Comparison of ENCODE assay signal across 26 cellular contexts in genomic region chr20:48275325-48275724, GRCh38.
DNase-seq lines count a peak whose midpoint lies in the region; ATAC-seq, FAIRE-seq and TF ChIP-seq lines count a peak whose summit lies in the region.
"Had no signal": no experiment of that assay in that cellular context is flagged by ENCODE, and none has a peak within 500 bp of the region (broad histone marks: within the 10 kb centered on the region; RNA-seq: fewer than 3 reads in every experiment).

No MANE protein-coding gene starts in this region.

- H3K36me3 Mint-ChIP-seq in astrocyte (ENCODE audit: low read depth, unreplicated experiment) (no peaks in the 10 kb centered on the region), glutamatergic neuron (ENCODE audit: unreplicated experiment) (peaks cover 15% of the 10 kb centered on the region), WTC11 (peaks cover 3% of the 10 kb centered on the region; the same call in 1 of the 2 replicates)
- H3K36me3 Mint-ChIP-seq: activated naive CD8-positive, alpha-beta T cell treated with anti-CD3 and anti-CD28 coated beads, Interleukin-2, amount 10 ng/mL, durations not matched to agents 7 days and 5 days; immature natural killer cell had no signal

- H3F3A ChIP-seq in GM23248 (ENCODE audit: insufficient read depth), result no peaks in the 10 kb centered on the region

- H3K27me3 Mint-ChIP-seq in astrocyte (ENCODE audit: low read depth, unreplicated experiment) (peaks cover 9% of the 10 kb centered on the region), glutamatergic neuron (ENCODE audit: unreplicated experiment) (peaks cover 2% of the 10 kb centered on the region), WTC11 (ENCODE audit: low read depth) (peaks cover 2% of the 10 kb centered on the region; the same call in 1 of the 2 replicates)

- H3K27ac Mint-ChIP-seq in astrocyte (ENCODE audit: unreplicated experiment), result peak overlapping the region; percentile 10
- H3K27ac Mint-ChIP-seq in glutamatergic neuron (ENCODE audit: unreplicated experiment), result peak overlapping the region; percentile 89
- no peak overlapping the region for H3K27ac Mint-ChIP-seq in WTC11
- H3K27ac Mint-ChIP-seq: activated naive CD8-positive, alpha-beta T cell treated with anti-CD3 and anti-CD28 coated beads, Interleukin-2, amount 10 ng/mL, durations not matched to agents 7 days and 5 days; activated T-helper 2 cell treated with anti-CD3 and anti-CD28 coated beads, Interferon-gamma antibody, Interleukin-2, Interleukin-4, amounts not matched to agents 10 μg/mL and 5 μg/mL and 100 μg/mL, durations not matched to agents 14 hours and 24 hours and 36 hours; immature natural killer cell; stimulated activated naive CD8-positive, alpha-beta T cell treated with anti-CD3 and anti-CD28 coated beads, Interleukin-15, Interleukin-2, amounts not matched to agents 100 ng/mL and 50 ng/mL, for 24 hours had no signal

- H3K4me3 ChIP-seq in GM23248, result no peak overlapping the region
- no peak overlapping the region for H3K4me3 ChIP-seq in astrocyte (ENCODE audit: insufficient read depth, low read depth, low read length)
- H3K4me3 ChIP-seq in osteoblast (ENCODE audit: insufficient read depth, low read length), result no peak overlapping the region
- no peak overlapping the region for H3K4me3 ChIP-seq in pancreas
- H3K4me3 ChIP-seq: heart left ventricle, left lung, Peyer's patch, psoas muscle, skin epidermis, thyroid gland had no signal

- ATAC-seq in WTC11 (no peak), GM21576 (IDR thresholded peaks at IDR 0.05; ENCODE audit: unreplicated experiment) (no peak), pancreas (no peak)
- ATAC-seq: left lung, psoas muscle had no signal

- H3K79me2 ChIP-seq in GM23248 (ENCODE audit: insufficient read depth) (no peaks in the 10 kb centered on the region), astrocyte (ENCODE audit: insufficient read depth, low read length) (no peaks in the 10 kb centered on the region), osteoblast (ENCODE audit: insufficient read depth, low read length) (no peaks in the 10 kb centered on the region)

- FAIRE-seq in astrocyte (lab: Jason Lieb, UNC), result no peak
- no peak for FAIRE-seq in pancreas (lab: Jason Lieb, UNC)
- FAIRE-seq: endometrium had no signal

- H3K27ac ChIP-seq in GM23248, result no peak overlapping the region
- no peak overlapping the region for H3K27ac ChIP-seq in astrocyte (ENCODE audit: low read depth, low read length)
- H3K27ac ChIP-seq in osteoblast (ENCODE audit: low read depth, low read length), result no peak overlapping the region
- no peak overlapping the region for H3K27ac ChIP-seq in pancreas
- H3K27ac ChIP-seq: C4-2B, left lung, Peyer's patch, psoas muscle, thyroid gland had no signal

- H3K9me2 ChIP-seq in GM23248 (ENCODE audit: insufficient read depth), result no peaks in the 10 kb centered on the region

- H3K9ac ChIP-seq in GM23248 (no peak overlapping the region), astrocyte (ENCODE audit: low read length) (no peak overlapping the region)

- POLR2A ChIA-PET in WTC11 (lab: Charles Lee), result no interaction called here

- DNase-seq in GM23248 (peak; percentile 14), astrocyte (ENCODE audit: low read depth) (peak; percentile 86), glutamatergic neuron (no peak), osteoblast (ENCODE audit: insufficient read length, low spot score, missing footprints) (no peak), WTC11 (ENCODE audit: low spot score) (no peak), ureter (ENCODE audit: low spot score) (no peak), pancreas (no peak)
- DNase-seq: activated CD4-positive, alpha-beta T cell treated with anti-CD3 and anti-CD28 coated beads, Interleukin-2, amount 50 U/mL, for 1 hour; activated CD8-positive, alpha-beta memory T cell treated with anti-CD3 and anti-CD28 coated beads, Interleukin-2, amount 50 U/mL, for 48 hours; activated naive CD8-positive, alpha-beta T cell treated with anti-CD3 and anti-CD28 coated beads, Interleukin-2, amount 10 ng/mL, durations not matched to agents 7 days and 5 days; GOT3; left lung; midbrain; Peyer's patch; psoas muscle; stimulated activated CD4-positive, alpha-beta T cell treated with anti-CD3 and anti-CD28 coated beads, Interleukin-4, amount 100 ng/mL, for 24 hours; T-helper 2 cell; thyroid gland had no signal

- H3K4me2 ChIP-seq in GM23248 (ENCODE audit: unreplicated experiment) (no peak overlapping the region), astrocyte (ENCODE audit: low read length) (no peak overlapping the region), osteoblast (ENCODE audit: insufficient read depth, low read length) (no peak overlapping the region)

- H3K9me3 ChIP-seq in GM23248 (ENCODE audit: low read depth), result no peaks in the 10 kb centered on the region
- no peaks in the 10 kb centered on the region for H3K9me3 ChIP-seq in astrocyte (ENCODE audit: insufficient read depth, low read depth, low read length)
- no peaks in the 10 kb centered on the region for H3K9me3 ChIP-seq in osteoblast (ENCODE audit: low read depth, low read length)
- H3K9me3 ChIP-seq in pancreas, result no peaks in the 10 kb centered on the region
- H3K9me3 ChIP-seq: heart left ventricle, left lung, Peyer's patch, psoas muscle, thyroid gland had no signal

- peaks cover 25% of the 10 kb centered on the region for H3K27me3 ChIP-seq in GM23248 (replicated peaks; ENCODE audit: insufficient read depth)
- H3K27me3 ChIP-seq in astrocyte (ENCODE audit: insufficient read depth, low read length), result peaks cover 5% of the 10 kb centered on the region
- H3K27me3 ChIP-seq in osteoblast (ENCODE audit: insufficient read depth, low read length), result peaks cover 31% of the 10 kb centered on the region
- no peaks in the 10 kb centered on the region for H3K27me3 ChIP-seq in pancreas
- H3K27me3 ChIP-seq: heart left ventricle, left lung, Peyer's patch, thyroid gland had no signal

- in situ Hi-C loops in GM23248 (cut with MboI), result no loop called here

- TF ChIP-seq CTCF in astrocyte (IDR thresholded peaks at IDR 0.05; ENCODE audit: insufficient read depth, low read depth, low read length) (no peak), glutamatergic neuron (IDR thresholded peaks at IDR 0.05; ENCODE audit: partially characterized antibody, unreplicated experiment) (no peak), osteoblast (IDR thresholded peaks at IDR 0.05; ENCODE audit: extremely low read depth, low read depth, low read length) (no peak), WTC11 (IDR thresholded peaks at IDR 0.05) (no peak), pancreas (IDR thresholded peaks at IDR 0.05) (no peak)

- CTCF ChIA-PET in WTC11 (lab: Charles Lee), result interaction anchor here (1.1 kb wide), 1 partner anchor 75 kb away, joined by 3 read pairs; no protein-coding TSS in a partner anchor

- intact Hi-C loops in pancreas (cut with DNase I), result no loop called here

- 11 to 18% methylated on average over 2 of the region's 2 CpGs for WGBS in GM23248 (ENCODE audit: low coverage in 1 of 2, low lambda C conversion rate in 2 of 2, missing lambda C conversion rate in 2 of 2), 2 experiments
- WGBS in pancreas, 2 donors, result 58 to 80% methylated on average over 2 of the region's 2 CpGs

- no peaks in the 10 kb centered on the region for H3K4me1 ChIP-seq in GM23248 (ENCODE audit: insufficient read depth)
- no peaks in the 10 kb centered on the region for H3K4me1 ChIP-seq in astrocyte (ENCODE audit: insufficient read depth, low read length)
- H3K4me1 ChIP-seq in osteoblast (ENCODE audit: insufficient read depth, low read length), result peaks cover 13% of the 10 kb centered on the region
- H3K4me1 ChIP-seq in pancreas, result no peaks in the 10 kb centered on the region
- H3K4me1 ChIP-seq: left lung, Peyer's patch, psoas muscle, thyroid gland had no signal

- no peak overlapping the region for H3K4me3 Mint-ChIP-seq in astrocyte (ENCODE audit: unreplicated experiment)
- H3K4me3 Mint-ChIP-seq in glutamatergic neuron (ENCODE audit: unreplicated experiment), result peak overlapping the region; percentile 39
- H3K4me3 Mint-ChIP-seq in WTC11, result no peak overlapping the region
- H3K4me3 Mint-ChIP-seq: activated naive CD8-positive, alpha-beta T cell treated with anti-CD3 and anti-CD28 coated beads, Interleukin-2, amount 10 ng/mL, durations not matched to agents 7 days and 5 days; immature natural killer cell; stimulated activated naive CD8-positive, alpha-beta T cell treated with anti-CD3 and anti-CD28 coated beads, Interleukin-15, Interleukin-2, amounts not matched to agents 100 ng/mL and 50 ng/mL, for 24 hours had no signal

- H4K20me1 ChIP-seq in GM23248 (ENCODE audit: insufficient read depth) (no peaks in the 10 kb centered on the region), astrocyte (ENCODE audit: insufficient read depth, low read length) (no peaks in the 10 kb centered on the region), osteoblast (ENCODE audit: insufficient read depth, low read length) (no peaks in the 10 kb centered on the region)

- H2AFZ ChIP-seq in GM23248 (no peak overlapping the region), astrocyte (ENCODE audit: low read depth, low read length) (no peak overlapping the region), osteoblast (ENCODE audit: low read length) (peak overlapping the region; percentile 15)

- H3K4me1 Mint-ChIP-seq in astrocyte (ENCODE audit: low read depth, unreplicated experiment) (peaks cover 34% of the 10 kb centered on the region), glutamatergic neuron (ENCODE audit: low read depth, unreplicated experiment) (peaks cover 30% of the 10 kb centered on the region), WTC11 (peaks cover 30% of the 10 kb centered on the region)
- H3K4me1 Mint-ChIP-seq: activated naive CD8-positive, alpha-beta T cell treated with anti-CD3 and anti-CD28 coated beads, Interleukin-2, amount 10 ng/mL, durations not matched to agents 7 days and 5 days; immature natural killer cell had no signal

- H3K9me3 Mint-ChIP-seq in astrocyte (ENCODE audit: unreplicated experiment) (no peaks in the 10 kb centered on the region), glutamatergic neuron (ENCODE audit: unreplicated experiment) (peaks cover 4% of the 10 kb centered on the region), WTC11 (peaks cover 13% of the 10 kb centered on the region)
- H3K9me3 Mint-ChIP-seq: activated naive CD8-positive, alpha-beta T cell treated with anti-CD3 and anti-CD28 coated beads, Interleukin-2, amount 10 ng/mL, durations not matched to agents 7 days and 5 days; activated T-helper 2 cell treated with anti-CD3 and anti-CD28 coated beads, Interferon-gamma antibody, Interleukin-2, Interleukin-4, amounts not matched to agents 10 μg/mL and 5 μg/mL and 100 μg/mL, durations not matched to agents 14 hours and 24 hours and 36 hours; immature natural killer cell; stimulated activated naive CD8-positive, alpha-beta T cell treated with anti-CD3 and anti-CD28 coated beads, Interleukin-15, Interleukin-2, amounts not matched to agents 100 ng/mL and 50 ng/mL, for 24 hours had no signal

- no peaks in the 10 kb centered on the region for H3K36me3 ChIP-seq in GM23248 (ENCODE audit: low read depth)
- no peaks in the 10 kb centered on the region for H3K36me3 ChIP-seq in astrocyte (ENCODE audit: insufficient read depth, low read length)
- H3K36me3 ChIP-seq in osteoblast (ENCODE audit: insufficient read depth, low read length), result no peaks in the 10 kb centered on the region
- no peaks in the 10 kb centered on the region for H3K36me3 ChIP-seq in pancreas
- H3K36me3 ChIP-seq: heart left ventricle, left lung, Peyer's patch, thyroid gland had no signal

TF ChIP-seq in WTC11, 78 proteins besides CTCF, POLR2A, EP300 and RAD21 (continues in another document):
- TF ChIP-seq NFATC4 (CRISPR knock-in tag; IDR thresholded peaks at IDR 0.05), result no peak
- no peak for TF ChIP-seq GABPB1 (CRISPR knock-in tag; IDR thresholded peaks at IDR 0.05)

Comparison
In these comparisons a context has a peak if more than half of its experiments do, and no peak if none do; other contexts are left out.
1. DNase-seq: peak in GM23248 (single experiment) and astrocyte (single experiment); none in glutamatergic neuron (single experiment), osteoblast (single experiment), WTC11 (single experiment), ureter (single experiment) and pancreas (0 of 6).